8 cellular contexts compared by ENCODE assay signal in genomic region chr6:39189915-39190544, GRCh38. TPM values are rescaled to one million over a fixed set of nuclear protein-coding genes. Genes with fewer than 3 reads are reported as not detected.
DNase-seq lines count a peak whose midpoint lies in the region; ATAC-seq and TF ChIP-seq lines count a peak whose summit lies in the region.

No MANE protein-coding gene starts in this region.

- no peak overlapping the region for H3K27ac ChIP-seq in AG04450 (ENCODE audit: low read depth, low read length)

- no peak overlapping the region for H3K4me3 ChIP-seq in AG04450 (ENCODE audit: low read depth, low read length)
- no peak overlapping the region for H3K4me3 ChIP-seq in GM12875 (ENCODE audit: low read depth, low read length)
- no peak overlapping the region for H3K4me3 ChIP-seq in choroid plexus epithelial cell (ENCODE audit: low read depth, low read length)

- DNase-seq in AG04450 (ENCODE audit: low read depth, low spot score) (no peak), NCI-H510A (lab: John Stamatoyannopoulos, UW) (peak; percentile 29), choroid plexus epithelial cell (ENCODE audit: low read depth) (peak; percentile 31), midbrain (lab: John Stamatoyannopoulos, UW) (peak; percentile 35), NCI-H1048 (lab: John Stamatoyannopoulos, UW) (no peak)

- CTCF ChIA-PET in AG04450 (lab: Charles Lee): no interaction called here

- peaks cover 8% of the 10 kb centered on the region; the same call in 1 of the 2 replicates for H3K9me3 ChIP-seq in AG04450 (ENCODE audit: control insufficient read depth, insufficient read depth, low read length)

- TF ChIP-seq CTCF in AG04450 (IDR thresholded peaks at IDR 0.05; ENCODE audit: low read depth, low read length) (peak; percentile 38; the same call in 1 of the 2 replicates), GM12875 (IDR thresholded peaks at IDR 0.05; ENCODE audit: borderline replicate concordance, insufficient read depth, low read depth, low read length) (peak; percentile 66), choroid plexus epithelial cell (conservative IDR thresholded peaks at IDR 0.05; ENCODE audit: low read depth, low read length) (peak; percentile 47)

- H3K27me3 ChIP-seq in AG04450 (ENCODE audit: control insufficient read depth, insufficient read depth, low read length): no peaks in the 10 kb centered on the region

- no peak for ATAC-seq in GM19452 (IDR thresholded peaks at IDR 0.05; ENCODE audit: unreplicated experiment)
- no peak for ATAC-seq in HG03457 (IDR thresholded peaks at IDR 0.05; ENCODE audit: unreplicated experiment)

- POLR2A ChIA-PET in AG04450 (lab: Yijun Ruan, JAX): no interaction called here

RNA-seq across cellular contexts. Expression of gene KCNK5, which starts 39.2 kb away (rescaled TPM):
- not detected in 2 replicates for polyA plus RNA-seq in AG04450 (2011; rRNA removed)
- not detected in 2 replicates for polyA minus RNA-seq in AG04450 (2011; rRNA and poly(A)+ RNA removed)

Comparison
In these comparisons a context has a peak if more than half of its experiments do, and no peak if none do; other contexts are left out.
1. DNase-seq: peak in NCI-H510A (single experiment), choroid plexus epithelial cell (single experiment) and midbrain (single experiment); none in AG04450 (single experiment) and NCI-H1048 (single experiment).
2. Peak in every context shown above with its lines, with median percentiles within 50 percentile points of each other: CTCF ChIP-seq.